ENCODE assay signal across 16 cellular contexts in the genomic region with DNA sequence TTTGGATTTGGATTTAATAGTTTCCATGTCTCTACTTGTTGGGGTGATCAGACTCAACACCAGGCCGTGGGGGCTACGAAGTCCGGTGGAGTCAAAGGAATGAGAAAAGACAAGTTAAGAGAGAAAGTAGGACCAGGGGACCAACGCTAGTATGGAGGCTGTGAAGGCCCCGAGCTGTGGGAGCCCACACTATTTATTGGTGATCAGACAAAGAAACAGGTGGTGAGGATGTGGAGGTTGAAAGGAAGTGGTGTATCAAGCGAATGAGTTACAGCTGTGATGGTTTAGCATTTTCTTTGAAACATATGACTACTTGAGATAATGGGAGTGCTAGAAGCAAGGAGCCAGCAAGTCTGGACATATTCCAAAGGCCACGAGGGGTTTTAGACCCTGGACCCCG.
DNase-seq lines count a peak whose midpoint lies in the region; ATAC-seq and TF ChIP-seq lines count a peak whose summit lies in the region.
"Had no signal": no experiment of that assay in that cellular context is flagged by ENCODE, and none has a peak within 500 bp of the region (broad histone marks: within the 10 kb centered on the region; RNA-seq: fewer than 3 reads in every experiment).

No MANE protein-coding gene starts in this region.

- H3K4me3 ChIP-seq in CD4-positive, alpha-beta memory T cell (ENCODE audit: low read length in 2 of 2), result no peak overlapping the region
- H3K4me3 ChIP-seq: A549, coronary artery had no signal

- no peaks in the 10 kb centered on the region for H3K36me3 ChIP-seq in CD4-positive, alpha-beta memory T cell (ENCODE audit: insufficient read depth, low read length)
- H3K36me3 ChIP-seq: neutrophil had no signal

- ATAC-seq in memory B cell (ENCODE audit: low read depth), result no peak
- ATAC-seq: A549 had no signal

- CTCF ChIA-PET in CD4-positive, alpha-beta memory T cell (lab: Charles Lee; ENCODE audit: partially characterized antibody), result interaction anchor here (0.9 to 4.4 kb wide), 8 partner anchors 9 to 336 kb away, joined by 3 to 143 read pairs (median 19); no protein-coding TSS in a partner anchor

- DNase-seq in activated CD4-positive, alpha-beta T cell treated with anti-CD3 and anti-CD28 coated beads, Interleukin-2, amount 50 U/mL, for 1 hour, result peak; percentile 12
- DNase-seq in activated CD4-positive, alpha-beta T cell treated with anti-CD3 and anti-CD28 coated beads, Interleukin-2, amount 50 U/mL, for 4 hours, result no peak
- DNase-seq in CD4-positive, alpha-beta memory T cell, result peak; percentile 34 to 58 (median 50)
- no peak for DNase-seq in T-helper 2 cell treated with Interferon-gamma antibody and Interleukin-4, amounts not matched to agents 5 μg/mL and 100 μg/mL, for 36 hours (ENCODE audit: low spot score)
- DNase-seq in memory B cell (ENCODE audit: low spot score in 2 of 2) (no peak), mesothelial cell of epicardium (ENCODE audit: low spot score in 2 of 2, unreplicated experiment in 2 of 2) (no peak), GF-D8 (lab: John Stamatoyannopoulos, UW) (no peak), SK-N-DZ (ENCODE audit: low spot score) (no peak)
- DNase-seq: foreskin fibroblast, NCI-H146, NCI-H2227 treated with DMSO at 0.1 percent for 48 hours, retina had no signal

- H3K36me3 Mint-ChIP-seq in CD4-positive, alpha-beta memory T cell, result peaks cover 17 to 27% of the 10 kb centered on the region in 2 donors
- H3K36me3 Mint-ChIP-seq in T-helper 2 cell treated with Interferon-gamma antibody and Interleukin-4, amounts not matched to agents 5 μg/mL and 100 μg/mL, for 36 hours (ENCODE audit: low read depth), result peaks cover 29% of the 10 kb centered on the region
- H3K36me3 Mint-ChIP-seq in memory B cell, result peaks cover 13% of the 10 kb centered on the region
- H3K36me3 Mint-ChIP-seq in mesothelial cell of epicardium, result peaks cover 33% of the 10 kb centered on the region

- H3K4me1 Mint-ChIP-seq in CD4-positive, alpha-beta memory T cell, result peaks cover 29 to 45% (median 36%) of the 10 kb centered on the region in 4 donors
- peaks cover 41% of the 10 kb centered on the region for H3K4me1 Mint-ChIP-seq in T-helper 2 cell treated with Interferon-gamma antibody and Interleukin-4, amounts not matched to agents 5 μg/mL and 100 μg/mL, for 36 hours (ENCODE audit: low read depth)
- H3K4me1 Mint-ChIP-seq in memory B cell, result peaks cover 19% of the 10 kb centered on the region
- H3K4me1 Mint-ChIP-seq in mesothelial cell of epicardium, result no peaks in the 10 kb centered on the region

- no peaks in the 10 kb centered on the region for H3K27me3 ChIP-seq in CD4-positive, alpha-beta memory T cell (ENCODE audit: insufficient read depth, low read length)
- H3K27me3 ChIP-seq: neutrophil had no signal

- POLR2A ChIA-PET in CD4-positive, alpha-beta memory T cell (lab: Charles Lee; ENCODE audit: partially characterized antibody), result interaction anchor here (3.6 to 5.0 kb wide), 5 partner anchors 12 to 336 kb away, joined by 19 to 87 read pairs (median 36); no protein-coding TSS in a partner anchor

- TF ChIP-seq CTCF in mesothelial cell of epicardium (IDR thresholded peaks at IDR 0.05; ENCODE audit: unreplicated experiment), result no peak

- peak overlapping the region; percentile 81 to 97 (median 91) for H3K27ac Mint-ChIP-seq in CD4-positive, alpha-beta memory T cell
- peak overlapping the region; percentile 78 for H3K27ac Mint-ChIP-seq in T-helper 2 cell treated with Interferon-gamma antibody and Interleukin-4, amounts not matched to agents 5 μg/mL and 100 μg/mL, for 36 hours
- H3K27ac Mint-ChIP-seq in memory B cell (peak overlapping the region; percentile 62), mesothelial cell of epicardium (no peak overlapping the region)

- H3K27me3 Mint-ChIP-seq in CD4-positive, alpha-beta memory T cell, result no peaks in the 10 kb centered on the region
- H3K27me3 Mint-ChIP-seq in T-helper 2 cell treated with Interferon-gamma antibody and Interleukin-4, amounts not matched to agents 5 μg/mL and 100 μg/mL, for 36 hours (ENCODE audit: low read depth), result peaks cover 6% of the 10 kb centered on the region
- H3K27me3 Mint-ChIP-seq in memory B cell, result no peaks in the 10 kb centered on the region
- H3K27me3 Mint-ChIP-seq in mesothelial cell of epicardium (ENCODE audit: low read depth), result no peaks in the 10 kb centered on the region

- H3K9me3 Mint-ChIP-seq in CD4-positive, alpha-beta memory T cell, result peaks cover 5 to 24% (median 22%) of the 10 kb centered on the region in 8 donors
- peaks cover 28% of the 10 kb centered on the region for H3K9me3 Mint-ChIP-seq in T-helper 2 cell treated with Interferon-gamma antibody and Interleukin-4, amounts not matched to agents 5 μg/mL and 100 μg/mL, for 36 hours
- H3K9me3 Mint-ChIP-seq in memory B cell (peaks cover 9% of the 10 kb centered on the region), mesothelial cell of epicardium (peaks cover 32% of the 10 kb centered on the region)

- intact Hi-C loops in CD4-positive, alpha-beta memory T cell (cut with micrococcal nuclease), result loop anchor here (2.0 to 5.0 kb wide), 4 partner anchors 135 to 713 kb away; a partner anchor contains a TSS

- H3K27ac ChIP-seq in CD4-positive, alpha-beta memory T cell (ENCODE audit: low read depth, low read length), result no peak overlapping the region
- H3K27ac ChIP-seq: A549, coronary artery, neutrophil, VCaP had no signal

- peaks cover 45% of the 10 kb centered on the region for H3K4me1 ChIP-seq in CD4-positive, alpha-beta memory T cell (ENCODE audit: insufficient read depth, low read length)
- H3K4me1 ChIP-seq: A549 had no signal

- peak overlapping the region; percentile 6 to 86 (median 58) for H3K4me3 Mint-ChIP-seq in CD4-positive, alpha-beta memory T cell
- H3K4me3 Mint-ChIP-seq in T-helper 2 cell treated with Interferon-gamma antibody and Interleukin-4, amounts not matched to agents 5 μg/mL and 100 μg/mL, for 36 hours, result peak overlapping the region; percentile 35
- H3K4me3 Mint-ChIP-seq in memory B cell, result no peak overlapping the region
- H3K4me3 Mint-ChIP-seq in mesothelial cell of epicardium, result no peak overlapping the region

- H3K9me3 ChIP-seq in CD4-positive, alpha-beta memory T cell (ENCODE audit: control insufficient read depth in 1 of 2, low read length in 2 of 2), result peaks cover 0 to 3% of the 10 kb centered on the region in 2 donors
- H3K9me3 ChIP-seq: A549, neutrophil had no signal

Comparison
In these comparisons a context has a peak if more than half of its experiments do, and no peak if none do; other contexts are left out.
1. DNase-seq: peak in activated CD4-positive, alpha-beta T cell treated with anti-CD3 and anti-CD28 coated beads, Interleukin-2, amount 50 U/mL, for 1 hour (single experiment) and CD4-positive, alpha-beta memory T cell (5 of 5); none in activated CD4-positive, alpha-beta T cell treated with anti-CD3 and anti-CD28 coated beads, Interleukin-2, amount 50 U/mL, for 4 hours (0 of 2), T-helper 2 cell treated with Interferon-gamma antibody and Interleukin-4, amounts not matched to agents 5 μg/mL and 100 μg/mL, for 36 hours (single experiment), memory B cell (0 of 2), mesothelial cell of epicardium (0 of 2), GF-D8 (single experiment) and SK-N-DZ (single experiment).
2. H3K4me3 Mint-ChIP-seq: peak in CD4-positive, alpha-beta memory T cell (8 of 8) and T-helper 2 cell treated with Interferon-gamma antibody and Interleukin-4, amounts not matched to agents 5 μg/mL and 100 μg/mL, for 36 hours (single experiment); none in memory B cell (single experiment) and mesothelial cell of epicardium (single experiment).